8 cellular contexts compared by ENCODE assay signal in genomic region chr10:56360583-56360966, GRCh38. TPM values are rescaled to one million over a fixed set of nuclear protein-coding genes. Genes with fewer than 3 reads are reported as not detected.
DNase-seq lines count a peak whose midpoint lies in the region; ATAC-seq, FAIRE-seq and TF ChIP-seq lines count a peak whose summit lies in the region.

No MANE protein-coding gene starts in this region.

- no peak for DNase-seq in activated T-cell treated with anti-CD3 and anti-CD28 coated beads, Interleukin-2, amount 50 U/mL, for 4 hours
- DNase-seq in activated T-cell treated with anti-CD3 and anti-CD28 coated beads, Interleukin-2, amount 50 U/mL, for 48 hours, result no peak
- DNase-seq in astrocyte (ENCODE audit: low read depth) (no peak), lower leg skin (ENCODE audit: low spot score in 2 of 2) (no peak), tibial nerve (ENCODE audit: low spot score in 2 of 2) (no peak), DMS114 treated with DMSO at 0.1 percent for 48 hours (lab: John Stamatoyannopoulos, UW; ENCODE audit: unreplicated experiment) (no peak), NCI-H2029 treated with DMSO at 0.1 percent for 48 hours (lab: John Stamatoyannopoulos, UW) (no peak)

- H3K36me3 Mint-ChIP-seq in activated T-cell treated with anti-CD3 and anti-CD28 coated beads, Interleukin-2, amount 50 U/mL, for 4 hours (ENCODE audit: insufficient read depth), result no peaks in the 10 kb centered on the region
- H3K36me3 Mint-ChIP-seq in astrocyte (ENCODE audit: low read depth, unreplicated experiment), result peaks cover 3% of the 10 kb centered on the region

- H3K4me2 ChIP-seq in astrocyte (ENCODE audit: low read length), result peak overlapping the region; percentile 87

- no peak for TF ChIP-seq EP300 in tibial nerve (IDR thresholded peaks at IDR 0.05)

- H2AFZ ChIP-seq in astrocyte (ENCODE audit: low read depth, low read length), result peak overlapping the region; percentile 99

- H3K4me3 ChIP-seq in astrocyte (ENCODE audit: insufficient read depth, low read depth, low read length), result peak overlapping the region; percentile 89
- H3K4me3 ChIP-seq in lower leg skin (ENCODE audit: low read depth, poor library complexity, severe bottlenecking), result peak overlapping the region; percentile 45
- peak overlapping the region; percentile 32 to 66 (median 50) for H3K4me3 ChIP-seq in tibial nerve

- peaks cover 19% of the 10 kb centered on the region for H3K4me1 Mint-ChIP-seq in activated T-cell treated with anti-CD3 and anti-CD28 coated beads, Interleukin-2, amount 50 U/mL, for 4 hours (ENCODE audit: low read depth)
- H3K4me1 Mint-ChIP-seq in astrocyte (ENCODE audit: low read depth, unreplicated experiment), result peaks cover 5% of the 10 kb centered on the region

- H3K9me3 ChIP-seq in astrocyte (ENCODE audit: insufficient read depth, low read depth, low read length), result no peaks in the 10 kb centered on the region
- no peaks in the 10 kb centered on the region for H3K9me3 ChIP-seq in tibial nerve

- H3K27me3 Mint-ChIP-seq in activated T-cell treated with anti-CD3 and anti-CD28 coated beads, Interleukin-2, amount 50 U/mL, for 4 hours (ENCODE audit: low read depth), result no peaks in the 10 kb centered on the region
- H3K27me3 Mint-ChIP-seq in astrocyte (ENCODE audit: low read depth, unreplicated experiment), result no peaks in the 10 kb centered on the region

- 10 to 11% methylated on average over 6 of the region's 6 CpGs for WGBS in lower leg skin, 2 donors
- WGBS in tibial nerve, 2 donors, result 5 to 6% methylated on average over 6 of the region's 6 CpGs

- no peaks in the 10 kb centered on the region for H4K20me1 ChIP-seq in astrocyte (ENCODE audit: insufficient read depth, low read length)

- H3K9me3 Mint-ChIP-seq in activated T-cell treated with anti-CD3 and anti-CD28 coated beads, Interleukin-2, amount 50 U/mL, for 4 hours, result no peaks in the 10 kb centered on the region
- H3K9me3 Mint-ChIP-seq in astrocyte (ENCODE audit: unreplicated experiment), result no peaks in the 10 kb centered on the region

- TF ChIP-seq POLR2A in lower leg skin (IDR thresholded peaks at IDR 0.05) (no peak), tibial nerve (IDR thresholded peaks at IDR 0.05) (no peak)

- H3K79me2 ChIP-seq in astrocyte (ENCODE audit: insufficient read depth, low read length), result peaks cover 20% of the 10 kb centered on the region

- peak overlapping the region; percentile 93 for H3K4me3 Mint-ChIP-seq in activated T-cell treated with anti-CD3 and anti-CD28 coated beads, Interleukin-2, amount 50 U/mL, for 4 hours
- peak overlapping the region; percentile 96 for H3K4me3 Mint-ChIP-seq in astrocyte (ENCODE audit: unreplicated experiment)

- peak overlapping the region; percentile 34 for H3K27ac Mint-ChIP-seq in astrocyte (ENCODE audit: unreplicated experiment)

- H3K27ac ChIP-seq in astrocyte (ENCODE audit: low read depth, low read length) (peak overlapping the region; percentile 75), tibial nerve (peak overlapping the region in 1 of 4 donors; percentile 50)

- peak overlapping the region; percentile 91 for H3K9ac ChIP-seq in astrocyte (ENCODE audit: low read length)

- H3K4me1 ChIP-seq in astrocyte (ENCODE audit: insufficient read depth, low read length) (peaks cover 14% of the 10 kb centered on the region), tibial nerve (peaks cover 0 to 14% (median 3%) of the 10 kb centered on the region in 4 donors)

- no peak for FAIRE-seq in astrocyte (lab: Jason Lieb, UNC)

- intact Hi-C loops in lower leg skin (cut with DNase I; ENCODE audit: low total_unique reads), result no loop called here

- TF ChIP-seq CTCF in astrocyte (IDR thresholded peaks at IDR 0.05; ENCODE audit: insufficient read depth, low read depth, low read length), result no peak
- no peak for TF ChIP-seq CTCF in lower leg skin (IDR thresholded peaks at IDR 0.05)
- no peak for TF ChIP-seq CTCF in tibial nerve (IDR thresholded peaks at IDR 0.05)

- no peaks in the 10 kb centered on the region for H3K27me3 ChIP-seq in astrocyte (ENCODE audit: insufficient read depth, low read length)
- H3K27me3 ChIP-seq in tibial nerve, result no peaks in the 10 kb centered on the region

- H3K36me3 ChIP-seq in astrocyte (ENCODE audit: insufficient read depth, low read length) (peaks cover 12% of the 10 kb centered on the region), tibial nerve (peaks cover 0 to 8% (median 0%) of the 10 kb centered on the region in 3 donors)

- ATAC-seq in activated T-cell treated with anti-CD3 and anti-CD28 coated beads, Interleukin-2, amount 50 U/mL, for 4 hours, result no peak
- ATAC-seq in HG02885 (IDR thresholded peaks at IDR 0.05; ENCODE audit: poor library complexity, unreplicated experiment), result no peak

RNA-seq across cellular contexts. Expression of gene ZWINT, which starts 0.5 kb away (rescaled TPM):
- 10 to 100 TPM; 46.7 to 72.3 (median 58.7) TPM for total RNA-seq in activated T-cell treated with anti-CD3 and anti-CD28 coated beads, Interleukin-2, amount 50 U/mL, for 4 hours
- 6.2 and 12.8 TPM in 2 replicates for total RNA-seq in astrocyte
- 1 to 10 TPM; 2.4 to 5.9 (median 5.5) TPM for total RNA-seq in lower leg skin
- total RNA-seq in tibial nerve, result 1 to 10 TPM in 2 of 4 donors, under 1 TPM in 1, not detected in 1; 0.63 to 3.9 (median 2.4) TPM
